ENCODE assay signal across 22 cellular contexts in the genomic region with DNA sequence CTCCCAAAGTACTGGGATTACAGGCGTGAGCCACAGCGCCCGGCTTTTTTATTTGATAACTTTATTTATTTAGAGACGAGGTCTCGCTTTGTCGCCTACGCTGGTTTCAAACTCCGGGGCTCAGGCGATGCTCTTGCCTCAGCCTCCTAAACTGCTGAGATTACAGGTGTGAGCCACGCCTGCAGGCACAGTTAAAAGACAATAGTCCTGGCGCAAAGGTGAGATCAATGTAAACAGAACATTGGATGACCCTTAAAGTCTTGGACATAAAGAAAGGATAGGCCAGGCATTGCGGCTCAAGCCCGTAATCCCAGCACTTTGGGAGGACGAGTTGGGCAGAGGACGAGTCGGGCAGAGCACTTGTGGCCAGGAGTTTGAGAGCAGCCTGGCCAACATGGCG.
"Had no signal": no experiment of that assay in that cellular context is flagged by ENCODE, and none has a peak within 500 bp of the region (broad histone marks: within the 10 kb centered on the region; RNA-seq: fewer than 3 reads in every experiment).

No MANE protein-coding gene starts in this region.

- H3K9me3 Mint-ChIP-seq: mesothelial cell of epicardium; naive thymus-derived CD4-positive, alpha-beta T cell; natural killer cell treated with Interleukin-12 subunit alpha and Interleukin-12 subunit beta and Interleukin-15 and Interleukin-18, amount 100 ng/mL, for 72 hours; stimulated activated naive B cell treated with anti-CD40 and anti-IgM and Interleukin-4, amounts not matched to agents 10 μg/mL and 1 μg/mL and 100 μg/mL, for 72 hours had no signal

- ATAC-seq: heart left ventricle; naive thymus-derived CD4-positive, alpha-beta T cell; natural killer cell treated with Interleukin-12 subunit alpha and Interleukin-12 subunit beta and Interleukin-15 and Interleukin-18, amount 100 ng/mL, for 72 hours; sciatic nerve; stimulated activated naive B cell treated with anti-CD40 and anti-IgM and Interleukin-4, amounts not matched to agents 10 μg/mL and 1 μg/mL and 100 μg/mL, for 72 hours; stimulated activated naive CD8-positive, alpha-beta T cell treated with anti-CD3 and anti-CD28 coated beads, Interleukin-15, Interleukin-2, amounts not matched to agents 100 U/mL and 50 U/mL, for 24 hours; upper lobe of right lung had no signal

- H3K36me3 Mint-ChIP-seq: mesothelial cell of epicardium; naive thymus-derived CD4-positive, alpha-beta T cell; natural killer cell treated with Interleukin-12 subunit alpha and Interleukin-12 subunit beta and Interleukin-15 and Interleukin-18, amount 100 ng/mL, for 72 hours had no signal

- H3K4me3 Mint-ChIP-seq: mesothelial cell of epicardium; naive thymus-derived CD4-positive, alpha-beta T cell; natural killer cell treated with Interleukin-12 subunit alpha and Interleukin-12 subunit beta and Interleukin-15 and Interleukin-18, amount 100 ng/mL, for 72 hours; stimulated activated naive B cell treated with anti-CD40 and anti-IgM and Interleukin-4, amounts not matched to agents 10 μg/mL and 1 μg/mL and 100 μg/mL, for 72 hours had no signal

- H3K27me3 Mint-ChIP-seq: naive thymus-derived CD4-positive, alpha-beta T cell; natural killer cell treated with Interleukin-12 subunit alpha and Interleukin-12 subunit beta and Interleukin-15 and Interleukin-18, amount 100 ng/mL, for 72 hours; progenitor cell of endocrine pancreas; stimulated activated naive B cell treated with anti-CD40 and anti-IgM and Interleukin-4, amounts not matched to agents 10 μg/mL and 1 μg/mL and 100 μg/mL, for 72 hours had no signal

- H3K27ac Mint-ChIP-seq: mesothelial cell of epicardium; natural killer cell treated with Interleukin-12 subunit alpha and Interleukin-12 subunit beta and Interleukin-15 and Interleukin-18, amount 100 ng/mL, for 72 hours; progenitor cell of endocrine pancreas; stimulated activated naive B cell treated with anti-CD40 and anti-IgM and Interleukin-4, amounts not matched to agents 10 μg/mL and 1 μg/mL and 100 μg/mL, for 72 hours had no signal

- DNase-seq: heart left ventricle; hypothalamus; islet precursor cell; left ventricle myocardium inferior; mesendoderm; naive thymus-derived CD4-positive, alpha-beta T cell; ovary; stimulated activated CD4-positive, alpha-beta T cell treated with anti-CD3 and anti-CD28 coated beads, Interleukin-12 subunit alpha, Interleukin-12 subunit beta, amount 100 ng/mL, for 4 hours; stimulated activated CD4-positive, alpha-beta T cell treated with anti-CD3 and anti-CD28 coated beads, Interleukin-15, amount 100 ng/mL, for 24 hours; stimulated activated CD4-positive, alpha-beta T cell treated with anti-CD3 and anti-CD28 coated beads, Interleukin-2, amount 100 ng/mL, for 24 hours; stimulated activated CD4-positive, alpha-beta T cell treated with anti-CD3 and anti-CD28 coated beads, Interleukin-4, amount 100 ng/mL, for 1 hour; stimulated activated naive B cell treated with anti-CD40 and anti-IgM and Interleukin-4, amounts not matched to agents 10 μg/mL and 1 μg/mL and 100 μg/mL, for 72 hours; stimulated activated naive CD8-positive, alpha-beta T cell treated with anti-CD3 and anti-CD28 coated beads, Interleukin-15, Interleukin-2, amounts not matched to agents 100 U/mL and 50 U/mL, for 24 hours; stomach; testis; thyroid gland; transverse colon; upper lobe of right lung had no signal
